2 cellular contexts compared by ENCODE assay signal in the genomic region with DNA sequence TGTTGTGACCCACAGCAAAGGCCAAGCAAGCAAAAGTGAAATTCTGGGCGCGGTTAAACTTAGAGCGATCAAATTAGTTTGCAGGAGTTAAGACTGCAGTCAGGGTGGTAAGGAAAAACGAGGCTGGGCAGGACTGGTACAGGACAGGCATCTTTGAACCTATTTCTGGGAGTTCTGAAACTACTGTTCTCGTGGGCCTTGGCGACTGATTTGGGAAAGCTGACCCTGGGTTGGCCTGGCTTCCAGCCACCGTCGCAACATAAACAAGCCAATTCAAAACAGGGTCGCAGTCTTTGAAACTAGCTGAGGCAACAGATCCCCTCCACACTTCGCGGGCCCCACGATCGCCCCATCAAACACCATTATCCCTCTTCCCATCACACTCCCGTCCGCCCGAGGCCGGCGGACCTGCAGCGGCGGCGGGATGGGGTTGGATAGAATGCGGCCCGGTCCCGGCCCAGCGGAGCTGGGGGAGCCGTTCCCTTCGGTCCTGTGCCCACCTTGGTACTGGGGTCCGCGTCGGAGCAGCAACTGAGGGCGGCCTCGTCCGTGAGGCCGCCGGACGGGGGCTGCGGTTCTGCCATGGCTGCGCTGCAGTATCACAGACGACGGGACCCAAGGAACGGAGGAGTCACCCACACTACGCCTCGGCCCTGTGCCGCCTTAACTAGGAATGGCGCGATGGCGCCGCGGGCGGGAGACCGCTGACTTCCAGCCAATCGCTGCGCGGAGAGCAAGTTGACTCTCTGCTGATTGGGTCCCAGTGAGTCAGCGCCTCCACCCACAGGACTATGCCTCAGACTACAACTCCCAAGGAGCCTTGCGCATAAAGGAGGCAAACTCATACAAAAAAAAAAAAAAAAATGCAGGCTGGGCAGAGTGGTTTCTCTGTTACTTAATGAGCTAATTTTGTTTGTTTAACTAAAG.
TF ChIP-seq lines count a peak whose summit lies in the region.

A gene (minus strand): TSS at position 675 of the 927 bp plus-strand sequence. CDS start 91 bp downstream, at position 584.

TF ChIP-seq in IMR-90, 13 proteins besides CTCF, POLR2A, EP300 and RAD21:
- no peak for TF ChIP-seq BHLHE40 (IDR thresholded peaks at IDR 0.05; ENCODE audit: low read depth, low read length)
- TF ChIP-seq FOS (IDR thresholded peaks at IDR 0.05; ENCODE audit: low read depth, low read length) = peak; percentile 68; the same call in 1 of the 2 replicates
- no peak for TF ChIP-seq SMC3 (IDR thresholded peaks at IDR 0.05; ENCODE audit: low read depth, low read length)
- peak; percentile 18; the same call in 1 of the 2 replicates for TF ChIP-seq MAFK (IDR thresholded peaks at IDR 0.05; ENCODE audit: low read depth, low read length)
- TF ChIP-seq RFX5 (IDR thresholded peaks at IDR 0.05; ENCODE audit: low read depth, low read length) = peak; percentile 28; the same call in 1 of the 2 replicates
- TF ChIP-seq, protein P1, sequence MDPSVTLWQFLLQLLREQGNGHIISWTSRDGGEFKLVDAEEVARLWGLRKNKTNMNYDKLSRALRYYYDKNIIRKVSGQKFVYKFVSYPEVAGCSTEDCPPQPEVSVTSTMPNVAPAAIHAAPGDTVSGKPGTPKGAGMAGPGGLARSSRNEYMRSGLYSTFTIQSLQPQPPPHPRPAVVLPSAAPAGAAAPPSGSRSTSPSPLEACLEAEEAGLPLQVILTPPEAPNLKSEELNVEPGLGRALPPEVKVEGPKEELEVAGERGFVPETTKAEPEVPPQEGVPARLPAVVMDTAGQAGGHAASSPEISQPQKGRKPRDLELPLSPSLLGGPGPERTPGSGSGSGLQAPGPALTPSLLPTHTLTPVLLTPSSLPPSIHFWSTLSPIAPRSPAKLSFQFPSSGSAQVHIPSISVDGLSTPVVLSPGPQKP (IDR thresholded peaks at IDR 0.05; ENCODE audit: borderline replicate concordance, low read depth, low read length) = no peak
- TF ChIP-seq CHD1 (IDR thresholded peaks at IDR 0.05; ENCODE audit: low read depth, low read length) = no peak
- TF ChIP-seq, protein P2, sequence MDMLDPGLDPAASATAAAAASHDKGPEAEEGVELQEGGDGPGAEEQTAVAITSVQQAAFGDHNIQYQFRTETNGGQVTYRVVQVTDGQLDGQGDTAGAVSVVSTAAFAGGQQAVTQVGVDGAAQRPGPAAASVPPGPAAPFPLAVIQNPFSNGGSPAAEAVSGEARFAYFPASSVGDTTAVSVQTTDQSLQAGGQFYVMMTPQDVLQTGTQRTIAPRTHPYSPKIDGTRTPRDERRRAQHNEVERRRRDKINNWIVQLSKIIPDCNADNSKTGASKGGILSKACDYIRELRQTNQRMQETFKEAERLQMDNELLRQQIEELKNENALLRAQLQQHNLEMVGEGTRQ (IDR thresholded peaks at IDR 0.05; ENCODE audit: low read depth, low read length) = peak; percentile 49; the same call in 1 of the 2 replicates
- no peak; the same call in 1 of the 2 replicates for TF ChIP-seq MAZ (IDR thresholded peaks at IDR 0.05; ENCODE audit: borderline replicate concordance, low read depth, low read length)
- 0 out of 2 replicates have a peak, but pooled peaks have one; percentile 40 for TF ChIP-seq MXI1 (IDR thresholded peaks at IDR 0.05; ENCODE audit: borderline replicate concordance, low read depth, low read length)
- TF ChIP-seq NFE2L2 (IDR thresholded peaks at IDR 0.05; ENCODE audit: low read depth, low read length) = peak; percentile 9; the same call in 1 of the 2 replicates
- no peak for TF ChIP-seq CEBPB (IDR thresholded peaks at IDR 0.05; ENCODE audit: low read depth, low read length)
- no peak for TF ChIP-seq RCOR1 (IDR thresholded peaks at IDR 0.05; ENCODE audit: insufficient replicate concordance, low read length)

TF ChIP-seq in endothelial cell of umbilical vein, 7 proteins besides CTCF, POLR2A, EP300 and RAD21:
- TF ChIP-seq MYC (IDR thresholded peaks at IDR 0.05; ENCODE audit: low read depth, low read length) (no peak), GATA2 (IDR thresholded peaks at IDR 0.05; ENCODE audit: insufficient read depth, insufficient read length, low read depth, low read length) (no peak), FOS (IDR thresholded peaks at IDR 0.05; ENCODE audit: borderline replicate concordance, insufficient read depth, low read length) (peak; percentile 69), POLR2AphosphoS5 (IDR thresholded peaks at IDR 0.05; ENCODE audit: insufficient read depth, low read depth, low read length) (peak; percentile 77), EZH2 (IDR thresholded peaks at IDR 0.05; ENCODE audit: borderline replicate concordance, low read depth, low read length, severe bottlenecking) (no peak), JUN (IDR thresholded peaks at IDR 0.05; ENCODE audit: borderline replicate concordance, insufficient read depth, insufficient read length, low read depth) (peak; percentile 34)
- TF ChIP-seq, protein P3, sequence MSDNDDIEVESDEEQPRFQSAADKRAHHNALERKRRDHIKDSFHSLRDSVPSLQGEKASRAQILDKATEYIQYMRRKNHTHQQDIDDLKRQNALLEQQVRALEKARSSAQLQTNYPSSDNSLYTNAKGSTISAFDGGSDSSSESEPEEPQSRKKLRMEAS (IDR thresholded peaks at IDR 0.05; ENCODE audit: insufficient read depth, insufficient read length) = peak; percentile 62
